Comparison of ENCODE assay signal across 14 cellular contexts in genomic region chr7:135718794-135719436, GRCh38. TPM values are rescaled to one million over a fixed set of nuclear protein-coding genes. Genes with fewer than 3 reads are reported as not detected.
A peak's percentile ranks its signal among the peaks of the same experiment; 100 is the strongest.
DNase-seq lines count a peak whose midpoint lies in the region; ATAC-seq and TF ChIP-seq lines count a peak whose summit lies in the region.
"Had no signal": no experiment of that assay in that cellular context is flagged by ENCODE, and none has a peak within 500 bp of the region (broad histone marks: within the 10 kb centered on the region; RNA-seq: fewer than 3 reads in every experiment).

No MANE protein-coding gene starts in this region.

- no peaks in the 10 kb centered on the region for H3K9me3 ChIP-seq in heart right ventricle
- no peaks in the 10 kb centered on the region for H3K9me3 ChIP-seq in right atrium auricular region

- H3K36me3 Mint-ChIP-seq in WTC11 (no peaks in the 10 kb centered on the region), immature natural killer cell (no peaks in the 10 kb centered on the region)

- CTCF ChIA-PET in WTC11 (lab: Charles Lee): interaction anchor here (0.5 to 1.1 kb wide), 3 partner anchors 8 to 77 kb away, joined by 3 to 4 read pairs (median 3); partner anchors contain the start of gene SLC13A4

- intact Hi-C loops in heart right ventricle (cut with DNase I): no loop called here

- no peaks in the 10 kb centered on the region for H3K27me3 Mint-ChIP-seq in WTC11 (ENCODE audit: low read depth)
- H3K27me3 Mint-ChIP-seq in immature natural killer cell (ENCODE audit: low read depth in 3 of 3): peaks cover 0 to 15% (median 2%) of the 10 kb centered on the region in 3 donors

- DNase-seq in heart right ventricle (no peak), right atrium auricular region (ENCODE audit: low spot score) (no peak), WTC11 (ENCODE audit: low spot score) (no peak), mesenteric fat pad (ENCODE audit: low spot score) (peak; percentile 16), immature natural killer cell (no peak), caudate nucleus (lab: John Stamatoyannopoulos, UW) (no peak), medulla oblongata (ENCODE audit: extremely low spot score) (no peak)
- DNase-seq: COR-L47, EL, H7, NCI-H2029 treated with DMSO at 0.1 percent for 48 hours, NCI-H510A treated with DMSO at 0.1 percent for 48 hours, SIG-M5 had no signal

- no peak for TF ChIP-seq CTCF in heart right ventricle (IDR thresholded peaks at IDR 0.05)
- no peak for TF ChIP-seq CTCF in right atrium auricular region (IDR thresholded peaks at IDR 0.05)
- no peak for TF ChIP-seq CTCF in WTC11 (IDR thresholded peaks at IDR 0.05)

- 27 to 41% methylated on average over 7 of the region's 7 CpGs for WGBS in heart right ventricle, 2 donors

- no peak overlapping the region for H3K4me3 ChIP-seq in heart right ventricle
- H3K4me3 ChIP-seq in right atrium auricular region: no peak overlapping the region

- no peak overlapping the region for H3K27ac ChIP-seq in heart right ventricle
- H3K27ac ChIP-seq in right atrium auricular region: no peak overlapping the region
- no peak overlapping the region for H3K27ac ChIP-seq in caudate nucleus (ENCODE audit: low read depth, low read length)
- H3K27ac ChIP-seq: HL-60 had no signal

- H3K27ac Mint-ChIP-seq in WTC11: no peak overlapping the region
- no peak overlapping the region for H3K27ac Mint-ChIP-seq in immature natural killer cell

- H3K27me3 ChIP-seq in heart right ventricle: no peaks in the 10 kb centered on the region
- H3K27me3 ChIP-seq in right atrium auricular region: no peaks in the 10 kb centered on the region

- ATAC-seq in heart right ventricle: peak in 6 of 8 donors; percentile 39 to 74 (median 60)
- ATAC-seq in WTC11: peak; percentile 17; the same call in 1 of the 2 replicates

- H3K36me3 ChIP-seq in heart right ventricle (no peaks in the 10 kb centered on the region), right atrium auricular region (no peaks in the 10 kb centered on the region)

- POLR2A ChIA-PET in WTC11 (lab: Charles Lee): interaction anchor here (1.2 kb wide), 1 partner anchor 9 kb away, joined by 4 read pairs; the partner anchor contains the start of gene SLC13A4

- H3K4me3 Mint-ChIP-seq in WTC11: no peak overlapping the region
- H3K4me3 Mint-ChIP-seq in immature natural killer cell: no peak overlapping the region

- H3K4me1 Mint-ChIP-seq in WTC11: peaks cover 11% of the 10 kb centered on the region
- H3K4me1 Mint-ChIP-seq in immature natural killer cell: no peaks in the 10 kb centered on the region

- H3K4me1 ChIP-seq in heart right ventricle: peaks cover 0 to 17% (median 0%) of the 10 kb centered on the region in 9 donors
- peaks cover 0 to 15% of the 10 kb centered on the region in 2 donors for H3K4me1 ChIP-seq in right atrium auricular region

- no peaks in the 10 kb centered on the region for H3K9me3 Mint-ChIP-seq in WTC11
- no peaks in the 10 kb centered on the region for H3K9me3 Mint-ChIP-seq in immature natural killer cell

TF ChIP-seq in WTC11, 78 proteins besides CTCF, POLR2A, EP300 and RAD21:
- TF ChIP-seq HMGA2 (CRISPR knock-in tag; IDR thresholded peaks at IDR 0.05) (no peak), FOXJ3 (CRISPR knock-in tag; IDR thresholded peaks at IDR 0.05; ENCODE audit: borderline replicate concordance) (no peak), TEAD4 (CRISPR knock-in tag; IDR thresholded peaks at IDR 0.05) (no peak), ZMAT4 (CRISPR knock-in tag; IDR thresholded peaks at IDR 0.05) (no peak), ATF3 (CRISPR knock-in tag; conservative IDR thresholded peaks at IDR 0.05) (no peak), SOX15 (CRISPR knock-in tag; IDR thresholded peaks at IDR 0.05) (no peak), MYBL2 (CRISPR knock-in tag; IDR thresholded peaks at IDR 0.05) (no peak), ZNF232 (CRISPR knock-in tag; IDR thresholded peaks at IDR 0.05) (no peak)
- TF ChIP-seq, protein P1, sequence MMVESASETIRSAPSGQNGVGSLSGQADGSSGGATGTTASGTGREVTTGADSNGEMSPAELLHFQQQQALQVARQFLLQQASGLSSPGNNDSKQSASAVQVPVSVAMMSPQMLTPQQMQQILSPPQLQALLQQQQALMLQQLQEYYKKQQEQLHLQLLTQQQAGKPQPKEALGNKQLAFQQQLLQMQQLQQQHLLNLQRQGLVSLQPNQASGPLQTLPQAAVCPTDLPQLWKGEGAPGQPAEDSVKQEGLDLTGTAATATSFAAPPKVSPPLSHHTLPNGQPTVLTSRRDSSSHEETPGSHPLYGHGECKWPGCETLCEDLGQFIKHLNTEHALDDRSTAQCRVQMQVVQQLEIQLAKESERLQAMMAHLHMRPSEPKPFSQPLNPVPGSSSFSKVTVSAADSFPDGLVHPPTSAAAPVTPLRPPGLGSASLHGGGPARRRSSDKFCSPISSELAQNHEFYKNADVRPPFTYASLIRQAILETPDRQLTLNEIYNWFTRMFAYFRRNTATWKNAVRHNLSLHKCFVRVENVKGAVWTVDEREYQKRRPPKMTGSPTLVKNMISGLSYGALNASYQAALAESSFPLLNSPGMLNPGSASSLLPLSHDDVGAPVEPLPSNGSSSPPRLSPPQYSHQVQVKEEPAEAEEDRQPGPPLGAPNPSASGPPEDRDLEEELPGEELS (CRISPR knock-in tag; IDR thresholded peaks at IDR 0.05): no peak

RNA-seq across cellular contexts. Expression of gene SLC13A4, which starts 9.1 kb away (rescaled TPM):
- total RNA-seq in heart right ventricle (under 1 TPM in 8 of 10 donors, not detected in 2; 0.08 to 0.87 (median 0.56) TPM), right atrium auricular region (under 1 TPM in 1 of 2 donors, not detected in 1; 0.12 TPM), WTC11 (2021) (1.6 to 2.1 TPM (median 1.7 TPM) in 3 replicates), mesenteric fat pad (not detected)
- polyA plus RNA-seq in heart right ventricle (1 to 10 TPM in 1 of 2 donors, under 1 TPM in 1; 0.12 to 2.8 TPM), immature natural killer cell (not detected)

RNA-seq across cellular contexts. Expression of gene FAM180A, which starts 29.7 kb away (rescaled TPM):
- total RNA-seq in heart right ventricle (10 to 100 TPM in 8 of 10 donors, 1 to 10 TPM in 2; 2.0 to 47.6 (median 19.5) TPM), right atrium auricular region (1 to 10 TPM; 4.0 to 5.9 TPM), WTC11 (2021) (not detected in 3 replicates), mesenteric fat pad (4.8 TPM)
- polyA plus RNA-seq in heart right ventricle (10 to 100 TPM in 1 of 2 donors, 1 to 10 TPM in 1; 2.4 to 11.3 TPM), immature natural killer cell (not detected)
- total RNA-seq: H7 had no signal

RNA-seq across cellular contexts. Expression of gene STMP1, which starts 56.6 kb away (rescaled TPM):
- total RNA-seq in heart right ventricle (10 to 100 TPM; 26.5 to 35.6 (median 28.6) TPM), right atrium auricular region (10 to 100 TPM; 11.9 to 13.4 TPM), WTC11 (2021) (26.1 to 31.6 TPM (median 30.4 TPM) in 3 replicates), mesenteric fat pad (21.1 TPM)
- polyA plus RNA-seq in heart right ventricle (10 to 100 TPM; 25.7 to 26.3 TPM), immature natural killer cell (10 to 100 TPM; 67.5 to 92.1 (median 74.8) TPM)
